ENCODE assay signal across 9 cellular contexts in genomic region chr4:35151816-35152572, GRCh38.
DNase-seq lines count a peak whose midpoint lies in the region; ATAC-seq and TF ChIP-seq lines count a peak whose summit lies in the region.
"Had no signal": no experiment of that assay in that cellular context is flagged by ENCODE, and none has a peak within 500 bp of the region (broad histone marks: within the 10 kb centered on the region; RNA-seq: fewer than 3 reads in every experiment).

No MANE protein-coding gene starts in this region.

- H3K4me1 Mint-ChIP-seq in neural crest cell, result no peaks in the 10 kb centered on the region
- no peaks in the 10 kb centered on the region for H3K4me1 Mint-ChIP-seq in activated naive CD8-positive, alpha-beta T cell treated with anti-CD3 and anti-CD28 coated beads, Interleukin-2, amount 50 U/mL, for 24 hours

- no peaks in the 10 kb centered on the region for H3K36me3 Mint-ChIP-seq in neural crest cell (ENCODE audit: low read depth)
- H3K36me3 Mint-ChIP-seq in activated naive CD8-positive, alpha-beta T cell treated with anti-CD3 and anti-CD28 coated beads, Interleukin-2, amount 50 U/mL, for 24 hours (ENCODE audit: low read depth), result no peaks in the 10 kb centered on the region

- H3K27ac ChIP-seq in VCaP, result no peak overlapping the region

- H3K27me3 Mint-ChIP-seq in neural crest cell (ENCODE audit: low read depth), result no peaks in the 10 kb centered on the region
- no peaks in the 10 kb centered on the region for H3K27me3 Mint-ChIP-seq in activated naive CD8-positive, alpha-beta T cell treated with anti-CD3 and anti-CD28 coated beads, Interleukin-2, amount 50 U/mL, for 24 hours

- H3K9me3 Mint-ChIP-seq in neural crest cell, result peaks cover 2% of the 10 kb centered on the region
- peaks cover 19% of the 10 kb centered on the region for H3K9me3 Mint-ChIP-seq in activated naive CD8-positive, alpha-beta T cell treated with anti-CD3 and anti-CD28 coated beads, Interleukin-2, amount 50 U/mL, for 24 hours
- H3K9me3 Mint-ChIP-seq: T-helper 1 cell treated with Interleukin-12 subunit alpha and Interleukin-12 subunit beta and Interleukin-4 antibody, amounts not matched to agents 30 μg/mL and 1 μg/mL, for 36 hours had no signal

- no peak for ATAC-seq in activated naive CD8-positive, alpha-beta T cell treated with anti-CD3 and anti-CD28 coated beads, Interleukin-2, amount 50 U/mL, for 24 hours
- ATAC-seq in HG02885 (IDR thresholded peaks at IDR 0.05; ENCODE audit: poor library complexity, unreplicated experiment), result no peak

- H3K4me3 Mint-ChIP-seq in neural crest cell, result no peak overlapping the region
- H3K4me3 Mint-ChIP-seq in activated naive CD8-positive, alpha-beta T cell treated with anti-CD3 and anti-CD28 coated beads, Interleukin-2, amount 50 U/mL, for 24 hours, result no peak overlapping the region
- H3K4me3 Mint-ChIP-seq: T-helper 1 cell treated with Interleukin-12 subunit alpha and Interleukin-12 subunit beta and Interleukin-4 antibody, amounts not matched to agents 30 μg/mL and 1 μg/mL, for 36 hours had no signal

- peak; percentile 85 for TF ChIP-seq CTCF in VCaP (conservative IDR thresholded peaks at IDR 0.05)
- peak; percentile 73 for TF ChIP-seq CTCF in neural crest cell (conservative IDR thresholded peaks at IDR 0.05)

- DNase-seq in NCI-H1436 (lab: John Stamatoyannopoulos, UW) (peak; percentile 18), NCI-H1436 treated with DMSO at 0.1 percent for 48 hours (lab: John Stamatoyannopoulos, UW) (no peak), NAMALWA (ENCODE audit: low spot score) (peak; percentile 37), neural crest cell (ENCODE audit: low read depth, low spot score) (peak; percentile 16)
- DNase-seq in activated naive CD8-positive, alpha-beta T cell treated with anti-CD3 and anti-CD28 coated beads, Interleukin-2, amount 50 U/mL, for 24 hours, result no peak
- no peak for DNase-seq in activated CD4-positive, alpha-beta T cell treated with anti-CD3 and anti-CD28 coated beads, Interleukin-2, amount 50 U/mL, for 1 hour

- no peak overlapping the region for H3K27ac Mint-ChIP-seq in neural crest cell (ENCODE audit: unreplicated experiment)
- H3K27ac Mint-ChIP-seq in activated naive CD8-positive, alpha-beta T cell treated with anti-CD3 and anti-CD28 coated beads, Interleukin-2, amount 50 U/mL, for 24 hours, result no peak overlapping the region
- H3K27ac Mint-ChIP-seq: T-helper 1 cell treated with Interleukin-12 subunit alpha and Interleukin-12 subunit beta and Interleukin-4 antibody, amounts not matched to agents 30 μg/mL and 1 μg/mL, for 36 hours had no signal

Comparison
In these comparisons a context has a peak if more than half of its experiments do, and no peak if none do; other contexts are left out.
1. DNase-seq: peak in NCI-H1436 (single experiment), NAMALWA (single experiment) and neural crest cell (single experiment); none in NCI-H1436 treated with DMSO at 0.1 percent for 48 hours (single experiment), activated naive CD8-positive, alpha-beta T cell treated with anti-CD3 and anti-CD28 coated beads, Interleukin-2, amount 50 U/mL, for 24 hours (single experiment) and activated CD4-positive, alpha-beta T cell treated with anti-CD3 and anti-CD28 coated beads, Interleukin-2, amount 50 U/mL, for 1 hour (single experiment).